ENCODE assay signal across 8 cellular contexts in the genomic region with DNA sequence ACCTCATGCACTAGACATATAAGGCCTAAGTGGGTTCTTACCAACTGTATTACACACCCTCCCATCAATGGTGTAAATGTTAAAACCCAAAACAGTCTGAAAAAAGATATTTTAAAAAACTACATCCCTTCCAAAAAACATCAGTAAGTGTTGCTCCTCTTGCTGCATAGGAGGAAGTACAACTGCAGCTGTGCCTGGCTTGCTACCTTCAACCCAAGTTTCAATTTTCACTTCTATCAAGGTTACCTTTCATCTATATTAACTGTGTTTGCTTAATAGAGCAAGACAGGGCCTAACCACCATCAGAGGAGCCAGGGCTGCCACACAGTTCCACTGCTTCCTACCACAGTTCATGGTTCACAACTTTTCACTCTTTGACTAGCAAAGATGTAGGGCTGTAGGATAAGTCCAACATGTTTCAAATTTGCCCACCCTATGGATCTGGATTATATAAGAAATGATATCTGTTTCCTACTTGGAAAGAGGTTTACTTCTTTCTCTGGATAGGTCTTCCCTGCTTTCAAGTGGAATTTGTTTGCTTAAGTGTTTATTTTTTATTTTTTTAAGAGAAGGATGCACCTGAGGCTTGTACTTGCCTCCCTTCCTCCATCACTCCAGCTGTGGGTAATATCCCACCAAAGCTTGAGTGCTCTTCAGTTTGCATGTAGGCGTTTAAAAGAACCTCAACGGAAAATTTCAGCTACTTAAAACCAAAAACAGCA. TPM values are rescaled to one million over a fixed set of nuclear protein-coding genes. Genes with fewer than 3 reads are reported as not detected.
DNase-seq lines count a peak whose midpoint lies in the region; ATAC-seq and TF ChIP-seq lines count a peak whose summit lies in the region.

No MANE protein-coding gene starts in this region.

- H3K4me1 Mint-ChIP-seq in activated T-cell treated with anti-CD3 and anti-CD28 coated beads, Interleukin-2, amount 50 U/mL, for 4 hours (ENCODE audit: low read depth): peaks cover 77% of the 10 kb centered on the region
- peaks cover 29% of the 10 kb centered on the region for H3K4me1 Mint-ChIP-seq in WTC11

- no peaks in the 10 kb centered on the region for H3K36me3 ChIP-seq in Peyer's patch
- H3K36me3 ChIP-seq in transverse colon: no peaks in the 10 kb centered on the region

- no peak for DNase-seq in activated T-cell treated with anti-CD3 and anti-CD28 coated beads, Interleukin-2, amount 50 U/mL, for 4 hours
- DNase-seq in activated T-cell treated with anti-CD3 and anti-CD28 coated beads, Interleukin-2, amount 50 U/mL, for 1 hour: no peak
- DNase-seq in Peyer's patch (peak in 2 of 3 donors; percentile 79 to 87), transverse colon (peak; percentile 58), NCI-H748 (lab: John Stamatoyannopoulos, UW; ENCODE audit: unreplicated experiment) (no peak), WTC11 (ENCODE audit: low spot score) (no peak), NCI-H1694 treated with DMSO at 0.1 percent for 48 hours (lab: John Stamatoyannopoulos, UW) (no peak)

- CTCF ChIA-PET in WTC11 (lab: Charles Lee): interaction anchor here (1.2 to 2.0 kb wide), 2 partner anchors 25 to 41 kb away, joined by 3 to 5 read pairs; no protein-coding TSS in a partner anchor

- POLR2A ChIA-PET in WTC11 (lab: Charles Lee): no interaction called here

- peak overlapping the region; percentile 16 for H3K4me3 Mint-ChIP-seq in activated T-cell treated with anti-CD3 and anti-CD28 coated beads, Interleukin-2, amount 50 U/mL, for 4 hours
- no peak overlapping the region for H3K4me3 Mint-ChIP-seq in WTC11

- peak in 1 of 2 donors; percentile 7 for ATAC-seq in activated T-cell treated with anti-CD3 and anti-CD28 coated beads, Interleukin-2, amount 50 U/mL, for 4 hours
- ATAC-seq in HG02763 (IDR thresholded peaks at IDR 0.05; ENCODE audit: unreplicated experiment) (peak; percentile 77), WTC11 (no peak)

- peak overlapping the region in 3 of 4 donors; percentile 26 to 72 (median 35) for H3K27ac ChIP-seq in Peyer's patch
- H3K27ac ChIP-seq in transverse colon: peak overlapping the region in 3 of 4 donors; percentile 18 to 47 (median 36)

- H3K27ac Mint-ChIP-seq in WTC11: no peak overlapping the region

- no peak for TF ChIP-seq POLR2A in Peyer's patch (IDR thresholded peaks at IDR 0.05)
- no peak for TF ChIP-seq POLR2A in transverse colon (IDR thresholded peaks at IDR 0.05)

- in situ Hi-C loops in transverse colon (cut with MboI; ENCODE audit: low pct_ligation_motif_present in 1 of 4, low pct_unique_long_range_greater_than_20kb in 1 of 4, low sequenced_read_pairs in 3 of 4): no loop called here

- H3K27me3 Mint-ChIP-seq in activated T-cell treated with anti-CD3 and anti-CD28 coated beads, Interleukin-2, amount 50 U/mL, for 4 hours (ENCODE audit: low read depth): no peaks in the 10 kb centered on the region
- H3K27me3 Mint-ChIP-seq in WTC11 (ENCODE audit: low read depth): no peaks in the 10 kb centered on the region

- intact Hi-C loops in transverse colon (cut with DNase I; ENCODE audit: low total_unique reads): no loop called here

- H3K9me3 ChIP-seq in Peyer's patch (no peaks in the 10 kb centered on the region), transverse colon (no peaks in the 10 kb centered on the region)

- TF ChIP-seq CTCF in Peyer's patch (IDR thresholded peaks at IDR 0.05) (no peak), transverse colon (IDR thresholded peaks at IDR 0.05) (no peak), WTC11 (IDR thresholded peaks at IDR 0.05) (no peak)

- 55 to 73% methylated on average over 2 of the region's 2 CpGs for WGBS in transverse colon (ENCODE audit: low coverage in 1 of 2), 2 donors

- TF ChIP-seq EP300 in transverse colon (IDR thresholded peaks at IDR 0.05; ENCODE audit: low read depth): no peak

- H3K9me3 Mint-ChIP-seq in activated T-cell treated with anti-CD3 and anti-CD28 coated beads, Interleukin-2, amount 50 U/mL, for 4 hours: no peaks in the 10 kb centered on the region
- H3K9me3 Mint-ChIP-seq in WTC11: no peaks in the 10 kb centered on the region

- H3K4me1 ChIP-seq in Peyer's patch: peaks cover 0 to 16% (median 7%) of the 10 kb centered on the region in 4 donors
- H3K4me1 ChIP-seq in transverse colon: no peaks in the 10 kb centered on the region

- H3K4me3 ChIP-seq in Peyer's patch (no peak overlapping the region), transverse colon (no peak overlapping the region)

- peaks cover 29% of the 10 kb centered on the region for H3K36me3 Mint-ChIP-seq in activated T-cell treated with anti-CD3 and anti-CD28 coated beads, Interleukin-2, amount 50 U/mL, for 4 hours (ENCODE audit: insufficient read depth)
- no peaks in the 10 kb centered on the region for H3K36me3 Mint-ChIP-seq in WTC11

- no peaks in the 10 kb centered on the region for H3K27me3 ChIP-seq in Peyer's patch
- peaks cover 12% of the 10 kb centered on the region for H3K27me3 ChIP-seq in transverse colon

TF ChIP-seq in WTC11, 78 proteins besides CTCF, POLR2A, EP300 and RAD21:
- TF ChIP-seq, protein P1, sequence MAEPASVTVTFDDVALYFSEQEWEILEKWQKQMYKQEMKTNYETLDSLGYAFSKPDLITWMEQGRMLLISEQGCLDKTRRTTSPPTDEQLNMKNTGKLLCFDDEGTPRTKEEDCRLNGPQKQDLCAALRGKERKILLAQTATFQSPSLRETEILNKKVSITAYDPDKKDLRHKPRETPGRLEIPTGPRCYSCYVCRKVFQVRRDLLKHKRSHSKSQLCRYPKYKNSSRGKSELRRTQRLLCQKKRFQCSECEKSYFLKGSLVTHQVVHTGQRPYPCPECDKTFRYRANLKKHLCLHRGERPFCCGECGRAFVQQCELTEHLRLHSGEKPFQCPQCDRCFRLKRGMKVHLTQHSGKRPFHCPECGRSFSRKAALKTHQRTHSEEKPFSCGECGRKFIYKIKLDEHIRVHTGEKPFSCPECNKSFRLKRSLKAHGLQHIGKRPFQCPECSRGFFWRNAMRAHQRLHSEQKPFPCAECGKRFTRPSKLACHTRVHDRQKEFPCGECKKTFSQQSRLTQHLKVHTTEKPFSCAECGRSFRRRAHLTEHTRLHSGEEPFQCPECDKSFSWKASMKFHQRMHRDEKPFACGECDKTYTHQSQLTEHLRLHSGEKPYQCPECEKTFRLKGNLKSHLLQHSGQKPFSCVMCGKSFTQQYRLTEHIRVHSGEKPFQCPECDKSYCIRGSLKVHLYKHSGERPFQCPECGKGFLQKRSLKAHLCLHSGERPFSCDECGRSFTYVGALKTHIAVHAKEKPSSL (CRISPR knock-in tag; conservative IDR thresholded peaks at IDR 0.05): no peak
- TF ChIP-seq, protein P2, sequence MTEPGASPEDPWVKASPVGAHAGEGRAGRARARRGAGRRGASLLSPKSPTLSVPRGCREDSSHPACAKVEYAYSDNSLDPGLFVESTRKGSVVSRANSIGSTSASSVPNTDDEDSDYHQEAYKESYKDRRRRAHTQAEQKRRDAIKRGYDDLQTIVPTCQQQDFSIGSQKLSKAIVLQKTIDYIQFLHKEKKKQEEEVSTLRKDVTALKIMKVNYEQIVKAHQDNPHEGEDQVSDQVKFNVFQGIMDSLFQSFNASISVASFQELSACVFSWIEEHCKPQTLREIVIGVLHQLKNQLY (CRISPR knock-in tag; IDR thresholded peaks at IDR 0.05): no peak
- TF ChIP-seq FOXK1 (CRISPR knock-in tag; IDR thresholded peaks at IDR 0.05): no peak

RNA-seq across cellular contexts. Expression of a gene that starts 56.7 kb away (rescaled TPM):
- under 1 TPM; 0.43 to 0.73 (median 0.47) TPM for total RNA-seq in activated T-cell treated with anti-CD3 and anti-CD28 coated beads, Interleukin-2, amount 50 U/mL, for 4 hours
- total RNA-seq in Peyer's patch (10 to 100 TPM; 14.0 to 64.0 (median 26.3) TPM), transverse colon (10 to 100 TPM; 25.9 to 44.5 (median 32.3) TPM), WTC11 (2021) (42.4 to 48.5 TPM (median 44.0 TPM) in 3 replicates)

Comparison
In these comparisons a context has a peak if more than half of its experiments do, and no peak if none do; other contexts are left out.
1. DNase-seq: peak in Peyer's patch (2 of 3) and transverse colon (single experiment); none in activated T-cell treated with anti-CD3 and anti-CD28 coated beads, Interleukin-2, amount 50 U/mL, for 4 hours (single experiment), activated T-cell treated with anti-CD3 and anti-CD28 coated beads, Interleukin-2, amount 50 U/mL, for 1 hour (single experiment), NCI-H748 (single experiment), WTC11 (single experiment) and NCI-H1694 treated with DMSO at 0.1 percent for 48 hours (single experiment).
2. RNA of a gene that starts 56.7 kb away (total RNA-seq): 42.4 to 48.5 TPM in WTC11, 25.9 to 44.5 TPM in transverse colon and 14.0 to 64.0 TPM in Peyer's patch; 0.43 to 0.73 TPM in activated T-cell treated with anti-CD3 and anti-CD28 coated beads, Interleukin-2, amount 50 U/mL, for 4 hours; every median in the first group is over 4 times any median in the second.